20 cellular contexts compared by ENCODE assay signal in the genomic region with DNA sequence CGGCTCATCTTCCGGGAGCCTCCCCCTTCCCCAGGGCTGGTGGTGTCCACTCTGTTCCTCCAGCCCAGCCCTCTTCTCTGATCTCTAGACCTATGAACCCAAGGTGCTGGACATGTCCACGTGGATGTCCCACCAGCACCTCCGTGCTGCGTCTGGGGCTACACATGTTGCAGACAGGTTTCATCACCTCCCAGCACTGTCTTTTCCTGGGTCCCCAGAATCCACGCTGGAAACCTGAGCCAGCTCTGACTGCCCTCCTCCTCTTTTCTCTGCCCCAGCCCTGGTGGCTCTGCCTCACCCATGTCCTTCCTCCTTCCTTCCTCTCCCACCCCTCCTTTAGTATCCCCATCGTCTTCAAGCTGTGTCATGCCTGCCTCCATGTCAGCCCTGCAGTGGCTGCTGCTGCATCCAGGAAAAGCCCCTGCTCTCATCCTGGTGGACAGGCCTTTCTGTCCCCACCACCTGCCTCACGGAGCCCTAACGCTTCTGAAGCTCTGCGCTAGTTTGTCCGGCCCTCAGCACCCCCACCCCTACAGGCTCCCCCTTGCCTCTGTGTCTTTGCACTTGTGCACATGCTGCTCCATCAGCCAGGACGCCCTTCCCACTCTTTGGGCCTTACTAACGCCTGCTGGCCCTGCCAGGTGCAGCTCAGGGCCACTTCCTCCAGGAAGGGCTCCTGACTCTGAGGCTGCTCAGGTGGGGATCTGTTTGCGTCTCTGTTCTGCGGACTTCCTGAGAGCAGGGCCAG.
"Had no signal": no experiment of that assay in that cellular context is flagged by ENCODE, and none has a peak within 500 bp of the region (broad histone marks: within the 10 kb centered on the region; RNA-seq: fewer than 3 reads in every experiment).

No MANE protein-coding gene starts in this region.

- H3K27me3 Mint-ChIP-seq: activated CD4-positive, alpha-beta T cell treated with anti-CD3 and anti-CD28 coated beads, Interleukin-2, amount 10 ng/mL, durations not matched to agents 24 days and 14 days had no signal

- ATAC-seq: activated naive CD4-positive, alpha-beta T cell treated with anti-CD3 and anti-CD28 coated beads, Interleukin-2, amount 50 U/mL, for 72 hours; activated T-cell treated with anti-CD3 and anti-CD28 coated beads, Interleukin-2, amount 50 U/mL, for 72 hours; foreskin keratinocyte had no signal

- H3K4me1 ChIP-seq: foreskin keratinocyte, stomach, testis had no signal

- H3K9me3 Mint-ChIP-seq: activated CD4-positive, alpha-beta T cell treated with anti-CD3 and anti-CD28 coated beads, Interleukin-2, amount 10 ng/mL, durations not matched to agents 24 days and 14 days; activated naive CD4-positive, alpha-beta T cell treated with anti-CD3 and anti-CD28 coated beads, Interleukin-2, amount 50 U/mL, for 72 hours; activated T-cell treated with anti-CD3 and anti-CD28 coated beads, Interleukin-2, amount 50 U/mL, for 72 hours had no signal

- H3K4me3 Mint-ChIP-seq: activated CD4-positive, alpha-beta T cell treated with anti-CD3 and anti-CD28 coated beads, Interleukin-2, amount 10 ng/mL, durations not matched to agents 24 days and 14 days; activated T-cell treated with anti-CD3 and anti-CD28 coated beads, Interleukin-2, amount 50 U/mL, for 72 hours had no signal

- H3K27ac Mint-ChIP-seq: activated CD4-positive, alpha-beta T cell treated with anti-CD3 and anti-CD28 coated beads, Interleukin-2, amount 10 ng/mL, durations not matched to agents 24 days and 14 days; activated naive CD4-positive, alpha-beta T cell treated with anti-CD3 and anti-CD28 coated beads, Interleukin-2, amount 50 U/mL, for 72 hours; activated T-cell treated with anti-CD3 and anti-CD28 coated beads, Interleukin-2, amount 50 U/mL, for 72 hours had no signal

- H3K4me3 ChIP-seq: stomach had no signal

- H3K27me3 ChIP-seq: neutrophil, stomach, testis had no signal

- H3K27ac ChIP-seq: foreskin keratinocyte, neutrophil, stomach, testis had no signal

- H3K9me3 ChIP-seq: neutrophil, stomach, testis had no signal

- DNase-seq: activated CD4-positive, alpha-beta T cell treated with anti-CD3 and anti-CD28 coated beads, Interleukin-2, amount 10 ng/mL, durations not matched to agents 24 days and 14 days; activated CD4-positive, CD25-positive, alpha-beta regulatory T cell; activated CD8-positive, alpha-beta memory T cell treated with anti-CD3 and anti-CD28 coated beads, Interleukin-2, amount 50 U/mL, for 48 hours; activated gamma-delta T cell; activated T-cell treated with anti-CD3 and anti-CD28 coated beads, Interleukin-2, amount 50 U/mL, for 72 hours; central memory CD4-positive, alpha-beta T cell; cortex of kidney; effector CD8-positive, alpha-beta T cell; foreskin keratinocyte; glutamatergic neuron; midbrain; stimulated activated CD4-positive, alpha-beta T cell treated with anti-CD3 and anti-CD28 coated beads, Interleukin-12 subunit alpha, Interleukin-12 subunit beta, amount 100 ng/mL, for 4 hours; stimulated activated CD4-positive, alpha-beta T cell treated with anti-CD3 and anti-CD28 coated beads, Interleukin-2, amount 100 ng/mL, for 24 hours; stomach; T-helper 2 cell; testis had no signal

- FAIRE-seq: TTC549, urothelium cell line had no signal

- H3K4me1 Mint-ChIP-seq: activated CD4-positive, alpha-beta T cell treated with anti-CD3 and anti-CD28 coated beads, Interleukin-2, amount 10 ng/mL, durations not matched to agents 24 days and 14 days had no signal

- H3K36me3 Mint-ChIP-seq: activated naive CD4-positive, alpha-beta T cell treated with anti-CD3 and anti-CD28 coated beads, Interleukin-2, amount 50 U/mL, for 72 hours had no signal
